Comparison of ENCODE assay signal across 8 cellular contexts in genomic region chr3:149245738-149246451, GRCh38. TPM values are rescaled to one million over a fixed set of nuclear protein-coding genes. Genes with fewer than 3 reads are reported as not detected.
DNase-seq lines count a peak whose midpoint lies in the region; ATAC-seq and TF ChIP-seq lines count a peak whose summit lies in the region.

No MANE protein-coding gene starts in this region.

- peak; percentile 50 for DNase-seq in GM06990 (ENCODE audit: extremely low read depth, insufficient read length)
- DNase-seq in HT1080 (ENCODE audit: low read depth) = peak; percentile 62
- DNase-seq in amniotic stem cell (lab: John Stamatoyannopoulos, UW) = peak; percentile 27
- DNase-seq in left lobe of liver (ENCODE audit: low spot score) = no peak
- no peak for DNase-seq in occipital lobe (lab: John Stamatoyannopoulos, UW)
- DNase-seq in T-helper 9 cell = no peak
- DNase-seq in stimulated activated naive CD4-positive, alpha-beta T cell treated with Interleukin-2 at 50 U/mL for 16 hours (lab: John Stamatoyannopoulos, UW) = no peak

- H3K4me3 ChIP-seq in GM06990 (replicated peaks; ENCODE audit: low read depth, low read length) = no peak overlapping the region

- H3K36me3 ChIP-seq in GM06990 (ENCODE audit: control insufficient read depth, insufficient read depth, low read length) = no peaks in the 10 kb centered on the region

- ATAC-seq in GM21526 (IDR thresholded peaks at IDR 0.05; ENCODE audit: low FRiP score, unreplicated experiment) = peak; percentile 82
- peak; percentile 85 for ATAC-seq in left lobe of liver

- no peak for TF ChIP-seq CTCF in GM06990 (IDR thresholded peaks at IDR 0.05; ENCODE audit: insufficient read depth, low read length, poor library complexity, severe bottlenecking)

- no peaks in the 10 kb centered on the region for H3K27me3 ChIP-seq in GM06990 (replicated peaks; ENCODE audit: control insufficient read depth, insufficient read depth, low read length)

RNA-seq across cellular contexts. Expression of gene CP, which starts 24.3 kb away (rescaled TPM):
- not detected in 2 replicates for total RNA-seq in HT1080 (2014; rRNA removed; shearing (Covaris generic))
- polyA plus RNA-seq in HT1080 (2015; cell fraction: cytosol; rRNA removed) = 0.10 TPM in 1 of 2 replicates, not detected in the other
- 0.10 TPM in 1 of 2 replicates, not detected in the other for polyA plus RNA-seq in HT1080 (2015; cell fraction: nucleus; rRNA removed)
- total RNA-seq in left lobe of liver (1,073 TPM), occipital lobe (1.7 TPM)

Comparison
In these comparisons a context has a peak if more than half of its experiments do, and no peak if none do; other contexts are left out.
1. DNase-seq: peak in GM06990 (single experiment), HT1080 (single experiment) and amniotic stem cell (single experiment); none in left lobe of liver (single experiment), occipital lobe (single experiment), T-helper 9 cell (single experiment) and stimulated activated naive CD4-positive, alpha-beta T cell treated with Interleukin-2 at 50 U/mL for 16 hours (single experiment).
2. RNA of gene CP, which starts 24.3 kb away (total RNA-seq): 1,073 TPM in left lobe of liver (single experiment); 1.7 TPM in occipital lobe (single experiment) and not detected in HT1080; every median in the first group is over 100 times any median in the second.